In genomic region chr16:24538756-24539294, GRCh38 we compare ENCODE assay signal across 8 cellular contexts. TPM values are rescaled to one million over a fixed set of nuclear protein-coding genes. Genes with fewer than 3 reads are reported as not detected.
DNase-seq lines count a peak whose midpoint lies in the region; ATAC-seq and TF ChIP-seq lines count a peak whose summit lies in the region.

No MANE protein-coding gene starts in this region.

- H2AFZ ChIP-seq in PC-9: peak overlapping the region; percentile 84

- H3K27me3 ChIP-seq in DOHH2 (ENCODE audit: control insufficient read depth, low read length) (peaks cover 5% of the 10 kb centered on the region; the same call in 1 of the 2 replicates), PC-9 (ENCODE audit: insufficient read depth, low read depth) (no peaks in the 10 kb centered on the region), ectodermal cell (ENCODE audit: control insufficient read depth, insufficient read depth, low read length, poor library complexity, severe bottlenecking) (no peaks in the 10 kb centered on the region), mucosa of stomach (ENCODE audit: control insufficient read depth, insufficient read depth, low read length) (no peaks in the 10 kb centered on the region)

- H3K27ac ChIP-seq in DOHH2 (ENCODE audit: low read depth, low read length): no peak overlapping the region
- no peak overlapping the region for H3K27ac ChIP-seq in PC-9
- peak overlapping the region; percentile 88 for H3K27ac ChIP-seq in ectodermal cell (ENCODE audit: insufficient read depth, low read depth, low read length, poor library complexity, severe bottlenecking)

- H4K20me1 ChIP-seq in DOHH2 (ENCODE audit: control insufficient read depth, insufficient read depth, low read depth, low read length) (peaks cover 26% of the 10 kb centered on the region), PC-9 (ENCODE audit: insufficient read depth) (peaks cover 39% of the 10 kb centered on the region)

- BruUV-seq in PC-9 (replicated peaks; lab: Mats Ljungman, UMichigan): no TSS peak

- H3K9ac ChIP-seq in mucosa of stomach (ENCODE audit: low read length): peak overlapping the region; percentile 64

- H3K4me1 ChIP-seq in DOHH2 (ENCODE audit: control insufficient read depth, low read length) (peaks cover 32% of the 10 kb centered on the region), PC-9 (replicated peaks; ENCODE audit: insufficient read depth) (peaks cover 26% of the 10 kb centered on the region), ectodermal cell (ENCODE audit: control insufficient read depth, insufficient read depth, low read length) (peaks cover 10% of the 10 kb centered on the region), mucosa of stomach (ENCODE audit: control insufficient read depth, insufficient read depth, low read length) (peaks cover 19% of the 10 kb centered on the region)

- H3K9me3 ChIP-seq in DOHH2 (ENCODE audit: control insufficient read depth, insufficient read depth, low read length) (no peaks in the 10 kb centered on the region), PC-9 (ENCODE audit: insufficient read depth, low read depth) (no peaks in the 10 kb centered on the region), ectodermal cell (ENCODE audit: control insufficient read depth, low read length) (no peaks in the 10 kb centered on the region), mucosa of stomach (ENCODE audit: control insufficient read depth, low read length) (no peaks in the 10 kb centered on the region)

- ATAC-seq in HG03039 (IDR thresholded peaks at IDR 0.05; ENCODE audit: unreplicated experiment) (peak; percentile 18), GM19452 (IDR thresholded peaks at IDR 0.05; ENCODE audit: unreplicated experiment) (no peak), HG02938 (IDR thresholded peaks at IDR 0.05; ENCODE audit: unreplicated experiment) (no peak), HG03159 (IDR thresholded peaks at IDR 0.05; ENCODE audit: unreplicated experiment) (no peak)

- intact Hi-C loops in PC-9 (cut with micrococcal nuclease; ENCODE audit: unreplicated experiment): loop anchor here (5.0 kb wide), 1 partner anchor 718 kb away; the partner anchor contains the start of gene ZKSCAN2

- WGBS in ectodermal cell, 2 experiments: 17 to 21% methylated on average over 11 of the region's 11 CpGs

- POLR2A ChIA-PET in PC-9 (lab: Charles Lee; ENCODE audit: unreplicated experiment): interaction anchor here (0.6 to 0.7 kb wide), 2 partner anchors 510 to 922 kb away, joined by 3 to 5 read pairs; no protein-coding TSS in a partner anchor

- no peak for TF ChIP-seq CTCF in DOHH2 (IDR thresholded peaks at IDR 0.05; ENCODE audit: low read depth, low read length, poor library complexity, severe bottlenecking)
- no peak for TF ChIP-seq CTCF in PC-9 (conservative IDR thresholded peaks at IDR 0.05)

- DNase-seq in PC-9: peak in 1 of 2 experiments; percentile 73

- peaks cover 44% of the 10 kb centered on the region for H3K79me2 ChIP-seq in DOHH2 (ENCODE audit: control insufficient read depth, low read length)
- peaks cover 44% of the 10 kb centered on the region for H3K79me2 ChIP-seq in PC-9 (ENCODE audit: low read depth)

- H3K9me2 ChIP-seq in DOHH2 (replicated peaks; ENCODE audit: control insufficient read depth, low read length): no peaks in the 10 kb centered on the region
- no peaks in the 10 kb centered on the region for H3K9me2 ChIP-seq in PC-9 (ENCODE audit: insufficient read depth)

- CTCF ChIA-PET in PC-9 (lab: Charles Lee): interaction anchor here (1.2 kb wide), 1 partner anchor 11 kb away, joined by 3 read pairs; no protein-coding TSS in a partner anchor

- peak overlapping the region; percentile 92 for H3K4me2 ChIP-seq in DOHH2 (ENCODE audit: low read length)
- peak overlapping the region; percentile 92 for H3K4me2 ChIP-seq in PC-9

- H3K36me3 ChIP-seq in DOHH2 (ENCODE audit: control insufficient read depth, low read length): peaks cover 42% of the 10 kb centered on the region
- 0 out of 2 replicates have a peak, but pooled peaks cover 8% of the 10 kb centered on the region for H3K36me3 ChIP-seq in PC-9 (ENCODE audit: low read depth)
- H3K36me3 ChIP-seq in ectodermal cell (ENCODE audit: control insufficient read depth, insufficient read depth, low read length): no peaks in the 10 kb centered on the region
- H3K36me3 ChIP-seq in mucosa of stomach (ENCODE audit: control insufficient read depth, insufficient read depth, low read length): no peaks in the 10 kb centered on the region

- no peaks in the 10 kb centered on the region for H3F3A ChIP-seq in DOHH2 (ENCODE audit: control insufficient read depth, insufficient read depth)
- H3F3A ChIP-seq in PC-9 (ENCODE audit: insufficient read depth, low read depth): 0 out of 2 replicates have a peak, but pooled peaks cover 3% of the 10 kb centered on the region

- H3K4me3 ChIP-seq in DOHH2 (ENCODE audit: low read length): peak overlapping the region; percentile 75
- H3K4me3 ChIP-seq in PC-9: peak overlapping the region; percentile 98
- H3K4me3 ChIP-seq in ectodermal cell (ENCODE audit: insufficient read depth, low read depth, low read length): peak overlapping the region; percentile 89
- peak overlapping the region; percentile 64 for H3K4me3 ChIP-seq in mucosa of stomach (ENCODE audit: low read length)

RNA-seq across cellular contexts. Expression of gene RBBP6, which starts 0.5 kb away (rescaled TPM):
- total RNA-seq in PC-9 (2021): 76.6 and 86.7 TPM in 2 replicates
- polyA plus RNA-seq in ectodermal cell (2013, experiment 1 of 4): 90.8 TPM
- 89.7 TPM for polyA plus RNA-seq in ectodermal cell (2013, experiment 2 of 4)
- 78.1 TPM for polyA plus RNA-seq in ectodermal cell (2013, experiment 3 of 4)
- 90.2 TPM for polyA plus RNA-seq in ectodermal cell (2013, experiment 4 of 4)
